15 cellular contexts compared by ENCODE assay signal in the genomic region with DNA sequence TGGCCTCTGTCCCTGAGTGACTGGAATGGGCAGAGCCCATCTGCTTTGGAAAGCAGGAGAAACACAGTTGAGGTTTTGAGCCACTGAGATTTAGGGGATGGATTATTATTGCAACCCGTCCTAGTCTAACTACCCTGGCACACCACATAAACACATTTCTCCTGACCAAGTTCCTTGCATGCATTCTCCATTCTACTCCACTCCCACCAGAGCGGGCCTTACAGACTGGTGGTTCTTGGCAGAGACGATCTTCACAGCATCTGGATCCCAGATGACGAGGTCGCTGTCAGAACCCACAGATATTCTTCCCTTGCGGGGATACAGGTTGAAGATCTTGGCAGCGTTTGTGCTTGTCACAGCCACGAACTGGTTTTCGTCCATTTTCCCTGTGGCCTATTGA.
DNase-seq lines count a peak whose midpoint lies in the region; ATAC-seq and TF ChIP-seq lines count a peak whose summit lies in the region.
"Had no signal": no experiment of that assay in that cellular context is flagged by ENCODE, and none has a peak within 500 bp of the region (broad histone marks: within the 10 kb centered on the region; RNA-seq: fewer than 3 reads in every experiment).

No MANE protein-coding gene starts in this region.

- H3K4me2 ChIP-seq in GM23248 (ENCODE audit: unreplicated experiment) = no peak overlapping the region

- H3K4me1 ChIP-seq in GM23248 (ENCODE audit: insufficient read depth) = peaks cover 20% of the 10 kb centered on the region

- H3K4me1 Mint-ChIP-seq in brain = peaks cover 4% of the 10 kb centered on the region

- 28 to 34% methylated on average over 9 of the region's 9 CpGs for WGBS in GM23248 (ENCODE audit: low coverage in 1 of 2, low lambda C conversion rate in 2 of 2, missing lambda C conversion rate in 2 of 2), 2 experiments

- in situ Hi-C loops in GM23248 (cut with MboI) = loop anchor here (10.0 kb wide), 1 partner anchor 156 kb away; no protein-coding TSS in a partner anchor
- in situ Hi-C loops in GM13976 (cut with MboI; ENCODE audit: low sequenced_read_pairs, unreplicated experiment) = no loop called here

- no peaks in the 10 kb centered on the region for H3K9me3 ChIP-seq in GM23248 (ENCODE audit: low read depth)

- peak overlapping the region in 3 of 5 experiments; percentile 18 to 54 (median 22) for H3K27ac Mint-ChIP-seq in brain

- ATAC-seq in HG02588 (IDR thresholded peaks at IDR 0.05; ENCODE audit: unreplicated experiment) (no peak), GM18861 (IDR thresholded peaks at IDR 0.05; ENCODE audit: unreplicated experiment) (no peak)

- H3K27ac ChIP-seq in GM23248 = 0 out of 2 replicates have a peak overlapping the region, but pooled peaks have one; percentile 5

- H2AFZ ChIP-seq in GM23248 = no peak overlapping the region

- H3K36me3 Mint-ChIP-seq in brain = peaks cover 83% of the 10 kb centered on the region
- H3K36me3 Mint-ChIP-seq: CD14-positive monocyte had no signal

- no peaks in the 10 kb centered on the region for H4K20me1 ChIP-seq in GM23248 (ENCODE audit: insufficient read depth)

- no peaks in the 10 kb centered on the region for H3K9me2 ChIP-seq in GM23248 (ENCODE audit: insufficient read depth)

- DNase-seq in AG09309 (ENCODE audit: low read depth) = peak; percentile 59
- DNase-seq in GM23248 = peak; percentile 45
- DNase-seq in foreskin fibroblast = peak; percentile 67 to 88
- DNase-seq in GM13976 (ENCODE audit: low spot score) = no peak
- no peak for DNase-seq in NCI-H2029 treated with DMSO at 0.1 percent for 48 hours (lab: John Stamatoyannopoulos, UW)
- DNase-seq: 8988T, H9, KBM-7, NCI-H1436 treated with DMSO at 0.1 percent for 48 hours, NCI-H2081, NCI-H510A treated with DMSO at 0.1 percent for 48 hours had no signal

- TF ChIP-seq CTCF in AG09309 (IDR thresholded peaks at IDR 0.05; ENCODE audit: control insufficient read depth, insufficient read depth, low read depth, low read length, missing control alignments) (no peak), brain (conservative IDR thresholded peaks at IDR 0.05) (no peak), foreskin fibroblast (IDR thresholded peaks at IDR 0.05; ENCODE audit: low read depth, low read length) (no peak), GM13976 (IDR thresholded peaks at IDR 0.05; ENCODE audit: borderline replicate concordance, control extremely low read depth, extremely low read depth, insufficient read depth, missing control alignments) (no peak)

- no peak overlapping the region for H3K4me3 ChIP-seq in AG09309 (ENCODE audit: control insufficient read depth, low read depth, low read length)
- H3K4me3 ChIP-seq in GM23248 = no peak overlapping the region
- no peak overlapping the region for H3K4me3 ChIP-seq in foreskin fibroblast (ENCODE audit: low read depth in 1 of 2, low read length in 2 of 2)

- no peak overlapping the region for H3K4me3 Mint-ChIP-seq in brain
- H3K4me3 Mint-ChIP-seq: CD14-positive monocyte, H9 had no signal

- H3K27me3 Mint-ChIP-seq in brain = no peaks in the 10 kb centered on the region

- H3K9me3 Mint-ChIP-seq in brain = no peaks in the 10 kb centered on the region
- H3K9me3 Mint-ChIP-seq: H9 had no signal

- H3K27me3 ChIP-seq in GM23248 (replicated peaks; ENCODE audit: insufficient read depth) = no peaks in the 10 kb centered on the region

- peaks cover 23% of the 10 kb centered on the region for H3F3A ChIP-seq in GM23248 (ENCODE audit: insufficient read depth)

- peaks cover 3% of the 10 kb centered on the region; the same call in 1 of the 2 replicates for H3K36me3 ChIP-seq in GM23248 (ENCODE audit: low read depth)

- no peaks in the 10 kb centered on the region for H3K79me2 ChIP-seq in GM23248 (ENCODE audit: insufficient read depth)

- H3K9ac ChIP-seq in GM23248 = no peak overlapping the region

Comparison
In these comparisons a context has a peak if more than half of its experiments do, and no peak if none do; other contexts are left out.
1. DNase-seq: peak in AG09309 (single experiment), GM23248 (single experiment) and foreskin fibroblast (2 of 2); none in GM13976 (single experiment) and NCI-H2029 treated with DMSO at 0.1 percent for 48 hours (single experiment).